Comparison of ENCODE assay signal across 8 cellular contexts in the genomic region with DNA sequence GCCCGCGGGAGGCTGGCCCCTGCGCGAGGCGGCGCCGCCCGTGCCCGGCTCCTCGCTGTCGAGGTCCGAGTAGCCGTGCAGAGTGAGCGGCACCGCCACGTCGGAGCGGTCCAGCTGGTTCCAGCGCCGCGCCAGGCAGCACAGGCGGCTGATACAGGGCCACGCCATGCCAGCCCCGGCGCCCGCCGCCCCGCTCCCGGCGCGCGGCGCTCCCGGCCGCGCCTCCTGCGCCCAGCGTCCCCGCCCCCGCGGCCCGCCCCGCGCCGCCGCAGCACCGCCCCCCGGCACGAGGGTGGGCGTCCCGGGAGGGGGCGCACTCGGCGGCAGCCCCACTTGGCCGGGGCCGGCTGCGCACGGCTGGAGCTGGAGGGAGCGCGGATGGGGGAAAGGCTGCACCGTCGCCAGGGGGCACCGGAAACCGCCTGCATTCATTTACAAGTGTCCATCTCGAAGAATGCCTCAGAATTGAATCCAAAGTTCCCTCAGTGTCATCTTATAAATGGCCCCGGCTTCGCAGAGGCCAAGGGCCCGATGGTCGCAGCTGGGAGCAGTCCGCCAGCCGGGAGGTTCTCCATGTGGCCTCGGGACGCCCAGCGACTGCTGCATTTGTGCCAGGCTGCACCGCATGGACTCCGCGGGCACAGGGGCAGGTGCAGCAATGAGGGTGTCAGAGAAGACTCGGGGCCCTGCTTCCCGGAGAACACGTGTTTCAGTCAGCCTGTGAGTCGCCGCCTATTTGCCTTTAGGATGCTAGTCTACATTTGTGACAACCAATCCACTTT. TPM values are rescaled to one million over a fixed set of nuclear protein-coding genes. Genes with fewer than 3 reads are reported as not detected.
A peak's percentile ranks its signal among the peaks of the same experiment; 100 is the strongest.
DNase-seq lines count a peak whose midpoint lies in the region; ATAC-seq and TF ChIP-seq lines count a peak whose summit lies in the region.

A gene (minus strand): TSS at position 198 of the 782 bp plus-strand sequence. CDS start 30 bp downstream, at position 168.

- intact Hi-C loops in tibial artery (cut with DNase I; ENCODE audit: low total_unique reads): no loop called here

- no peak for DNase-seq in activated CD4-positive, CD25-positive, alpha-beta regulatory T cell (lab: John Stamatoyannopoulos, UW)
- peak; percentile 31 for DNase-seq in activated gamma-delta T cell treated with anti-CD3 and anti-CD28 coated beads, Interleukin-2, amount 50 U/mL, for 16 hours (ENCODE audit: low read depth)
- DNase-seq in fibroblast of villous mesenchyme (ENCODE audit: low read depth): peak; percentile 58
- no peak for DNase-seq in natural killer cell treated with Interleukin-12 subunit alpha and Interleukin-12 subunit beta and Interleukin-15 and Interleukin-18, amount 100 ng/mL, for 72 hours (ENCODE audit: low spot score)
- DNase-seq in tibial artery: no peak

- peaks cover 8% of the 10 kb centered on the region for H3K36me3 ChIP-seq in OCI-LY3 (replicated peaks; ENCODE audit: low read depth, low read length)
- peaks cover 3 to 27% (median 15%) of the 10 kb centered on the region in 3 donors for H3K36me3 ChIP-seq in tibial artery

- H3K4me1 ChIP-seq in OCI-LY3 (ENCODE audit: low read length) (peaks cover 3% of the 10 kb centered on the region; the same call in 1 of the 2 replicates), tibial artery (peaks cover 3 to 15% (median 10%) of the 10 kb centered on the region in 4 donors)

- TF ChIP-seq CTCF in OCI-LY3 (IDR thresholded peaks at IDR 0.05; ENCODE audit: low read depth, low read length): no peak
- peak; percentile 47 for TF ChIP-seq CTCF in fibroblast of villous mesenchyme (IDR thresholded peaks at IDR 0.05; ENCODE audit: insufficient read depth, low read depth, low read length)
- no peak for TF ChIP-seq CTCF in tibial artery (IDR thresholded peaks at IDR 0.05)

- H3K27me3 Mint-ChIP-seq in natural killer cell treated with Interleukin-12 subunit alpha and Interleukin-12 subunit beta and Interleukin-15 and Interleukin-18, amount 100 ng/mL, for 72 hours: no peaks in the 10 kb centered on the region

- no peak within 1 kb of the TSS for H2AFZ ChIP-seq in OCI-LY3 (ENCODE audit: low read depth, low read length)

- H3K9me3 Mint-ChIP-seq in natural killer cell treated with Interleukin-12 subunit alpha and Interleukin-12 subunit beta and Interleukin-15 and Interleukin-18, amount 100 ng/mL, for 72 hours: no peaks in the 10 kb centered on the region

- H3K27ac Mint-ChIP-seq in natural killer cell treated with Interleukin-12 subunit alpha and Interleukin-12 subunit beta and Interleukin-15 and Interleukin-18, amount 100 ng/mL, for 72 hours: peak within 1 kb of the TSS in 1 of 2 donors; percentile 61

- H3K9ac ChIP-seq in OCI-LY3 (ENCODE audit: low read length): no peak within 1 kb of the TSS

- H3K4me3 Mint-ChIP-seq in natural killer cell treated with Interleukin-12 subunit alpha and Interleukin-12 subunit beta and Interleukin-15 and Interleukin-18, amount 100 ng/mL, for 72 hours: peak within 1 kb of the TSS; percentile 83

- peak within 1 kb of the TSS; percentile 61 for H3K4me3 ChIP-seq in OCI-LY3 (ENCODE audit: low read length)
- peak within 1 kb of the TSS; percentile 72 for H3K4me3 ChIP-seq in fibroblast of villous mesenchyme (ENCODE audit: low read depth, low read length)
- peak within 1 kb of the TSS; percentile 53 to 65 for H3K4me3 ChIP-seq in tibial artery

- H3K9me3 ChIP-seq in OCI-LY3 (ENCODE audit: insufficient read depth, low read length) (no peaks in the 10 kb centered on the region), tibial artery (no peaks in the 10 kb centered on the region)

- H3K36me3 Mint-ChIP-seq in natural killer cell treated with Interleukin-12 subunit alpha and Interleukin-12 subunit beta and Interleukin-15 and Interleukin-18, amount 100 ng/mL, for 72 hours: no peaks in the 10 kb centered on the region

- peak within 1 kb of the TSS; percentile 37 for H3K4me2 ChIP-seq in OCI-LY3 (ENCODE audit: low read length)

- no peaks in the 10 kb centered on the region for H4K20me1 ChIP-seq in OCI-LY3 (ENCODE audit: insufficient read depth, low read length)

- ATAC-seq in activated CD4-positive, CD25-positive, alpha-beta regulatory T cell treated with anti-CD3 and anti-CD28 coated beads, Interleukin-2, amount 50 U/mL, for 24 hours: peak; percentile 50 to 57
- peak; percentile 55 for ATAC-seq in HG03175 (IDR thresholded peaks at IDR 0.05; ENCODE audit: unreplicated experiment)
- ATAC-seq in natural killer cell treated with Interleukin-12 subunit alpha and Interleukin-12 subunit beta and Interleukin-15 and Interleukin-18, amount 100 ng/mL, for 72 hours: peak; percentile 69 to 71

- H3K27ac ChIP-seq in OCI-LY3 (ENCODE audit: low read length) (no peak within 1 kb of the TSS), tibial artery (peak within 1 kb of the TSS in 1 of 2 donors; percentile 11)

- 0 out of 2 replicates have a peak, but pooled peaks cover 3% of the 10 kb centered on the region for H3K27me3 ChIP-seq in OCI-LY3 (ENCODE audit: low read depth, low read length)
- H3K27me3 ChIP-seq in tibial artery: no peaks in the 10 kb centered on the region

- peaks cover 9 to 13% of the 10 kb centered on the region in 2 donors for H3K4me1 Mint-ChIP-seq in natural killer cell treated with Interleukin-12 subunit alpha and Interleukin-12 subunit beta and Interleukin-15 and Interleukin-18, amount 100 ng/mL, for 72 hours (ENCODE audit: low read depth in 2 of 2)

- no peaks in the 10 kb centered on the region for H3K79me2 ChIP-seq in OCI-LY3 (ENCODE audit: low read length)

RNA-seq across cellular contexts. Expression of the gene that starts here (rescaled TPM):
- total RNA-seq in fibroblast of villous mesenchyme: 2.9 and 3.5 TPM in 2 replicates
- 1 to 10 TPM; 2.3 to 2.6 TPM for total RNA-seq in natural killer cell treated with Interleukin-12 subunit alpha and Interleukin-12 subunit beta and Interleukin-15 and Interleukin-18, amount 100 ng/mL, for 72 hours

Comparison
In these comparisons a context has a peak if more than half of its experiments do, and no peak if none do; other contexts are left out.
1. DNase-seq: peak in activated gamma-delta T cell treated with anti-CD3 and anti-CD28 coated beads, Interleukin-2, amount 50 U/mL, for 16 hours (single experiment) and fibroblast of villous mesenchyme (single experiment); none in activated CD4-positive, CD25-positive, alpha-beta regulatory T cell (0 of 4), natural killer cell treated with Interleukin-12 subunit alpha and Interleukin-12 subunit beta and Interleukin-15 and Interleukin-18, amount 100 ng/mL, for 72 hours (single experiment) and tibial artery (0 of 2).
2. Peak in every context shown above with its lines, with median percentiles within 50 percentile points of each other: ATAC-seq and H3K4me3 ChIP-seq.